ENCODE assay signal across 1 cellular context in genomic region chr2:112275314-112275886, GRCh38.
A peak's percentile ranks its signal among the peaks of the same experiment; 100 is the strongest.
TF ChIP-seq lines count a peak whose summit lies in the region.

Gene ZC3H6 (plus strand): TSS chr2:112275597. CDS start chr2:112275995, 398 bp downstream.

TF ChIP-seq in HepG2, 621 proteins besides CTCF, POLR2A, EP300 and RAD21 (continued from another document and continues in another):
- peak; percentile 87; the same call in 1 of the 2 replicates for TF ChIP-seq ATF6 (CRISPR knock-in tag; conservative IDR thresholded peaks at IDR 0.05)
- peak; percentile 96 for TF ChIP-seq NFYB (CRISPR knock-in tag; IDR thresholded peaks at IDR 0.05)
- peak; percentile 97 for TF ChIP-seq NR0B2 (CRISPR knock-in tag; IDR thresholded peaks at IDR 0.05)
- TF ChIP-seq SNRNP70 (IDR thresholded peaks at IDR 0.05; ENCODE audit: low read depth, low read length), result no peak
- no peak for TF ChIP-seq PRDM15 (CRISPR knock-in tag; IDR thresholded peaks at IDR 0.05)
- TF ChIP-seq DDIT3 (CRISPR knock-in tag; IDR thresholded peaks at IDR 0.05), result no peak
- peak; percentile 95; the same call in 1 of the 2 replicates for TF ChIP-seq PAX8 (CRISPR knock-in tag; IDR thresholded peaks at IDR 0.05; ENCODE audit: borderline replicate concordance)
- TF ChIP-seq ZNF644 (CRISPR knock-in tag; IDR thresholded peaks at IDR 0.05; ENCODE audit: low read depth), result peak; percentile 81
- TF ChIP-seq ZNF451 (CRISPR knock-in tag; IDR thresholded peaks at IDR 0.05), result no peak; the same call in none of the 2 replicates
- TF ChIP-seq EEA1 (CRISPR knock-in tag; IDR thresholded peaks at IDR 0.05; ENCODE audit: borderline replicate concordance), result peak; percentile 86
- peak; percentile 87; the same call in 1 of the 2 replicates for TF ChIP-seq ZNF839 (CRISPR knock-in tag; IDR thresholded peaks at IDR 0.05; ENCODE audit: borderline replicate concordance)
- TF ChIP-seq ZNF496 (CRISPR knock-in tag; IDR thresholded peaks at IDR 0.05; ENCODE audit: insufficient replicate concordance), result no peak
- TF ChIP-seq NFAT5 (CRISPR knock-in tag; IDR thresholded peaks at IDR 0.05), result peak; percentile 74
- peak; percentile 94 for TF ChIP-seq PITX1 (CRISPR knock-in tag; IDR thresholded peaks at IDR 0.05)
- peak; percentile 65 for TF ChIP-seq SRSF1 (optimal IDR thresholded peaks at IDR 0.05; ENCODE audit: low read depth, low read length)
- peak; percentile 90 for TF ChIP-seq ZNF891 (CRISPR knock-in tag; IDR thresholded peaks at IDR 0.05)
- peak; percentile 99 for TF ChIP-seq TAF1 (CRISPR knock-in tag; IDR thresholded peaks at IDR 0.05)
- TF ChIP-seq RFX3 (CRISPR knock-in tag; IDR thresholded peaks at IDR 0.05), result 0 out of 2 replicates have a peak, but pooled peaks have one; percentile 3
- TF ChIP-seq HOXD1 (CRISPR knock-in tag; IDR thresholded peaks at IDR 0.05), result peak; percentile 90
- peak; percentile 66; the same call in 1 of the 2 replicates for TF ChIP-seq GTF2F1 (IDR thresholded peaks at IDR 0.05; ENCODE audit: low read length)
- TF ChIP-seq ZNF292 (CRISPR knock-in tag; IDR thresholded peaks at IDR 0.05; ENCODE audit: borderline replicate concordance, low read depth), result peak; percentile 91; the same call in 1 of the 2 replicates
- peak; percentile 85; the same call in 1 of the 2 replicates for TF ChIP-seq ZBED4 (CRISPR knock-in tag; IDR thresholded peaks at IDR 0.05; ENCODE audit: borderline replicate concordance)
- TF ChIP-seq ZNF792 (CRISPR knock-in tag; IDR thresholded peaks at IDR 0.05), result peak; percentile 96
- TF ChIP-seq RELA (CRISPR knock-in tag; IDR thresholded peaks at IDR 0.05), result peak; percentile 95
- peak; percentile 87 for TF ChIP-seq FOXO1 (CRISPR knock-in tag; IDR thresholded peaks at IDR 0.05)
- peak; percentile 78 for TF ChIP-seq AHDC1 (CRISPR knock-in tag; IDR thresholded peaks at IDR 0.05; ENCODE audit: borderline replicate concordance)
- no peak for TF ChIP-seq CBX2 (IDR thresholded peaks at IDR 0.05; ENCODE audit: low read depth, low read length)
- TF ChIP-seq CBX2 (CRISPR knock-in tag; IDR thresholded peaks at IDR 0.05; ENCODE audit: low read depth), result peak; percentile 96; the same call in 1 of the 2 replicates
- TF ChIP-seq SRSF9 (IDR thresholded peaks at IDR 0.05; ENCODE audit: borderline replicate concordance, insufficient read depth, low read depth, low read length, poor library complexity, severe bottlenecking), result no peak
- TF ChIP-seq RARG (CRISPR knock-in tag; IDR thresholded peaks at IDR 0.05; ENCODE audit: low read depth), result peak; percentile 94; the same call in 1 of the 2 replicates
- peak; percentile 56; the same call in 1 of the 2 replicates for TF ChIP-seq KLF13 (CRISPR knock-in tag; IDR thresholded peaks at IDR 0.05)
- peak; percentile 77; the same call in 1 of the 2 replicates for TF ChIP-seq SOX5 (CRISPR knock-in tag; IDR thresholded peaks at IDR 0.05; ENCODE audit: borderline replicate concordance)
- 0 out of 2 replicates have a peak, but pooled peaks have one; percentile 43 for TF ChIP-seq ZNF557 (CRISPR knock-in tag; IDR thresholded peaks at IDR 0.05)
- TF ChIP-seq ARNTL (CRISPR knock-in tag; IDR thresholded peaks at IDR 0.05), result peak; percentile 90
- no peak; the same call in 1 of the 2 replicates for TF ChIP-seq ZSCAN20 (CRISPR knock-in tag; IDR thresholded peaks at IDR 0.05; ENCODE audit: borderline replicate concordance)
